8 cellular contexts compared by ENCODE assay signal in genomic region chr7:35799846-35800717, GRCh38. TPM values are rescaled to one million over a fixed set of nuclear protein-coding genes. Genes with fewer than 3 reads are reported as not detected.
DNase-seq lines count a peak whose midpoint lies in the region; ATAC-seq and TF ChIP-seq lines count a peak whose summit lies in the region.

No MANE protein-coding gene starts in this region.

- H3K27me3 Mint-ChIP-seq in natural killer cell treated with Interleukin-12 subunit alpha and Interleukin-12 subunit beta and Interleukin-15 and Interleukin-18, amount 100 ng/mL, for 72 hours: peaks cover 3 to 7% of the 10 kb centered on the region in 2 donors
- H3K27me3 Mint-ChIP-seq in stimulated activated naive CD8-positive, alpha-beta T cell treated with anti-CD3 and anti-CD28 coated beads, Interleukin-15, amount 100 ng/mL, for 72 hours: no peaks in the 10 kb centered on the region

- no peaks in the 10 kb centered on the region for H3K9me3 ChIP-seq in DOHH2 (ENCODE audit: control insufficient read depth, insufficient read depth, low read length)

- peak overlapping the region; percentile 91 for H2AFZ ChIP-seq in KMS-11 (ENCODE audit: low read depth)

- H3K4me1 Mint-ChIP-seq in natural killer cell treated with Interleukin-12 subunit alpha and Interleukin-12 subunit beta and Interleukin-15 and Interleukin-18, amount 100 ng/mL, for 72 hours (ENCODE audit: low read depth in 2 of 2): peaks cover 34 to 39% of the 10 kb centered on the region in 2 donors
- peaks cover 39% of the 10 kb centered on the region for H3K4me1 Mint-ChIP-seq in stimulated activated naive CD8-positive, alpha-beta T cell treated with anti-CD3 and anti-CD28 coated beads, Interleukin-15, amount 100 ng/mL, for 72 hours

- peak overlapping the region; percentile 83 for H3K4me3 ChIP-seq in DOHH2 (ENCODE audit: low read length)
- no peak overlapping the region for H3K4me3 ChIP-seq in KMS-11 (IDR thresholded peaks at IDR 0.05; ENCODE audit: insufficient read depth, low read depth, low read length)
- peak overlapping the region; percentile 80 for H3K4me3 ChIP-seq in fibroblast of pulmonary artery (replicated peaks; ENCODE audit: low read depth, low read length)

- peaks cover 42% of the 10 kb centered on the region for H3K4me1 ChIP-seq in DOHH2 (ENCODE audit: control insufficient read depth, low read length)
- peaks cover 29% of the 10 kb centered on the region for H3K4me1 ChIP-seq in KMS-11 (ENCODE audit: low read depth, poor library complexity, severe bottlenecking)

- H3K36me3 Mint-ChIP-seq in natural killer cell treated with Interleukin-12 subunit alpha and Interleukin-12 subunit beta and Interleukin-15 and Interleukin-18, amount 100 ng/mL, for 72 hours: peaks cover 4% of the 10 kb centered on the region

- H3K36me3 ChIP-seq in DOHH2 (ENCODE audit: control insufficient read depth, low read length) (peaks cover 41% of the 10 kb centered on the region), KMS-11 (ENCODE audit: insufficient read depth) (no peaks in the 10 kb centered on the region)

- no peaks in the 10 kb centered on the region for H3K9me3 Mint-ChIP-seq in natural killer cell treated with Interleukin-12 subunit alpha and Interleukin-12 subunit beta and Interleukin-15 and Interleukin-18, amount 100 ng/mL, for 72 hours
- H3K9me3 Mint-ChIP-seq in stimulated activated naive CD8-positive, alpha-beta T cell treated with anti-CD3 and anti-CD28 coated beads, Interleukin-15, amount 100 ng/mL, for 72 hours: no peaks in the 10 kb centered on the region

- H3K9ac ChIP-seq in KMS-11: peak overlapping the region; percentile 99

- H4K20me1 ChIP-seq in DOHH2 (ENCODE audit: control insufficient read depth, insufficient read depth, low read depth, low read length) (peaks cover 30% of the 10 kb centered on the region), KMS-11 (ENCODE audit: insufficient read depth) (peaks cover 28% of the 10 kb centered on the region)

- TF ChIP-seq CTCF in DOHH2 (IDR thresholded peaks at IDR 0.05; ENCODE audit: low read depth, low read length, poor library complexity, severe bottlenecking) (peak; percentile 28), KMS-11 (conservative IDR thresholded peaks at IDR 0.05; ENCODE audit: low read depth, low read length) (no peak), fibroblast of pulmonary artery (IDR thresholded peaks at IDR 0.05; ENCODE audit: low read length, missing control alignments) (no peak)

- H3K9me2 ChIP-seq in DOHH2 (replicated peaks; ENCODE audit: control insufficient read depth, low read length): no peaks in the 10 kb centered on the region

- peak overlapping the region; percentile 51 for H3K4me2 ChIP-seq in DOHH2 (ENCODE audit: low read length)
- H3K4me2 ChIP-seq in KMS-11: peak overlapping the region; percentile 55

- H3F3A ChIP-seq in DOHH2 (ENCODE audit: control insufficient read depth, insufficient read depth): peaks cover 6% of the 10 kb centered on the region

- H3K79me2 ChIP-seq in DOHH2 (ENCODE audit: control insufficient read depth, low read length) (peaks cover 70% of the 10 kb centered on the region), KMS-11 (ENCODE audit: insufficient read depth, low read depth) (peaks cover 37% of the 10 kb centered on the region)

- peak overlapping the region; percentile 89 for H3K27ac ChIP-seq in DOHH2 (ENCODE audit: low read depth, low read length)
- H3K27ac ChIP-seq in KMS-11: peak overlapping the region; percentile 99

- H3K4me3 Mint-ChIP-seq in natural killer cell treated with Interleukin-12 subunit alpha and Interleukin-12 subunit beta and Interleukin-15 and Interleukin-18, amount 100 ng/mL, for 72 hours: peak overlapping the region; percentile 98
- H3K4me3 Mint-ChIP-seq in stimulated activated naive CD8-positive, alpha-beta T cell treated with anti-CD3 and anti-CD28 coated beads, Interleukin-15, amount 100 ng/mL, for 72 hours: peak overlapping the region; percentile 96 to 100

- peak overlapping the region; percentile 98 to 99 for H3K27ac Mint-ChIP-seq in natural killer cell treated with Interleukin-12 subunit alpha and Interleukin-12 subunit beta and Interleukin-15 and Interleukin-18, amount 100 ng/mL, for 72 hours
- peak overlapping the region; percentile 99 for H3K27ac Mint-ChIP-seq in stimulated activated naive CD8-positive, alpha-beta T cell treated with anti-CD3 and anti-CD28 coated beads, Interleukin-15, amount 100 ng/mL, for 72 hours

- peak; percentile 69 for DNase-seq in activated T-helper 1 cell treated with Interleukin-2 at 50 U/mL for 16 hours (ENCODE audit: low read depth)
- DNase-seq in fibroblast of pulmonary artery (ENCODE audit: low read depth): peak; percentile 90
- peak; percentile 87 for DNase-seq in natural killer cell treated with Interleukin-12 subunit alpha and Interleukin-12 subunit beta and Interleukin-15 and Interleukin-18, amount 100 ng/mL, for 72 hours (ENCODE audit: low spot score)
- DNase-seq in stimulated activated naive CD8-positive, alpha-beta T cell treated with anti-CD3 and anti-CD28 coated beads, Interleukin-15, amount 100 ng/mL, for 72 hours: peak; percentile 87 to 91

- ATAC-seq in GM21825 (IDR thresholded peaks at IDR 0.05; ENCODE audit: unreplicated experiment): peak; percentile 36
- peak; percentile 54 to 66 for ATAC-seq in natural killer cell treated with Interleukin-12 subunit alpha and Interleukin-12 subunit beta and Interleukin-15 and Interleukin-18, amount 100 ng/mL, for 72 hours
- ATAC-seq in stimulated activated naive CD8-positive, alpha-beta T cell treated with anti-CD3 and anti-CD28 coated beads, Interleukin-15, amount 100 ng/mL, for 72 hours: peak; percentile 62

- H3K27me3 ChIP-seq in DOHH2 (ENCODE audit: control insufficient read depth, low read length): no peaks in the 10 kb centered on the region
- no peaks in the 10 kb centered on the region for H3K27me3 ChIP-seq in KMS-11 (ENCODE audit: insufficient read depth, low read depth)

TF ChIP-seq in PFSK-1, 5 proteins besides CTCF, POLR2A, EP300 and RAD21:
- no peak for TF ChIP-seq REST (IDR thresholded peaks at IDR 0.05; ENCODE audit: insufficient read depth in 1 of 2, low read depth in 2 of 2, low read length in 2 of 2)
- TF ChIP-seq FOXP2 (optimal IDR thresholded peaks at IDR 0.05; ENCODE audit: borderline replicate concordance, extremely low read depth, extremely low read length, insufficient read depth): peak; percentile 11
- TF ChIP-seq TAF1 (IDR thresholded peaks at IDR 0.05; ENCODE audit: borderline replicate concordance, insufficient read depth, low read length): no peak

RNA-seq across cellular contexts. Expression of gene SEPTIN7, which starts 0.8 kb away (rescaled TPM):
- 121 TPM for polyA plus RNA-seq in PFSK-1 (2012; ENCODE audit: insufficient read length, low read depth)
- total RNA-seq in natural killer cell treated with Interleukin-12 subunit alpha and Interleukin-12 subunit beta and Interleukin-15 and Interleukin-18, amount 100 ng/mL, for 72 hours: 100 to 1,000 TPM; 151 to 255 TPM
